ENCODE assay signal across 8 cellular contexts in genomic region chr1:85201340-85202091, GRCh38. TPM values are rescaled to one million over a fixed set of nuclear protein-coding genes. Genes with fewer than 3 reads are reported as not detected.
DNase-seq lines count a peak whose midpoint lies in the region; ATAC-seq, FAIRE-seq and TF ChIP-seq lines count a peak whose summit lies in the region.

No MANE protein-coding gene starts in this region.

- TF ChIP-seq CTCF in WI38 (IDR thresholded peaks at IDR 0.05; ENCODE audit: low read depth, low read length) (no peak), bronchial epithelial cell (IDR thresholded peaks at IDR 0.05; ENCODE audit: insufficient read depth, low read length, severe bottlenecking) (no peak)

- H3K36me3 ChIP-seq in bronchial epithelial cell (ENCODE audit: control insufficient read depth, insufficient read depth, low read length): no peaks in the 10 kb centered on the region

- H3K4me3 ChIP-seq in Jurkat, Clone E6-1 (ENCODE audit: low read length): peak overlapping the region; percentile 72
- H3K4me3 ChIP-seq in WI38 (ENCODE audit: low read depth, low read length): peak overlapping the region; percentile 84
- H3K4me3 ChIP-seq in bronchial epithelial cell (ENCODE audit: low read depth, low read length): peak overlapping the region; percentile 84

- H3K27me3 ChIP-seq in bronchial epithelial cell (ENCODE audit: control insufficient read depth, insufficient read depth, low read length): no peaks in the 10 kb centered on the region

- ATAC-seq in GM21737 (IDR thresholded peaks at IDR 0.05; ENCODE audit: unreplicated experiment): peak; percentile 49

- DNase-seq in EL (peak; percentile 82), bronchial epithelial cell (ENCODE audit: low read depth) (no peak), islet precursor cell (peak; percentile 94), cerebellar nuclear complex (lab: John Stamatoyannopoulos, UW) (no peak)
- peak; percentile 27 for DNase-seq in Jurkat, Clone E6-1 (ENCODE audit: low read depth, low spot score)
- DNase-seq in stimulated activated CD4-positive, alpha-beta T cell treated with anti-CD3 and anti-CD28 coated beads, Interleukin-12 subunit alpha, Interleukin-12 subunit beta, amount 100 ng/mL, for 48 hours (ENCODE audit: low read depth in 2 of 3, low spot score in 1 of 3): peak; percentile 16 to 42 (median 26)

- FAIRE-seq in bronchial epithelial cell (lab: Jason Lieb, UNC): no peak

RNA-seq across cellular contexts. Expression of gene SYDE2, which starts 0.7 kb away (rescaled TPM):
- polyA plus RNA-seq in Jurkat, Clone E6-1 (2012; ENCODE audit: insufficient read depth, insufficient read length): 0.96 TPM
- total RNA-seq in bronchial epithelial cell: 3.2 and 4.7 TPM in 2 replicates

RNA-seq across cellular contexts. Expression of gene C1orf52, which starts 57.9 kb away (rescaled TPM):
- 43.7 TPM for polyA plus RNA-seq in Jurkat, Clone E6-1 (2012; ENCODE audit: insufficient read depth, insufficient read length)
- total RNA-seq in bronchial epithelial cell: 11.1 and 12.5 TPM in 2 replicates

Comparison
In these comparisons a context has a peak if more than half of its experiments do, and no peak if none do; other contexts are left out.
1. DNase-seq: peak in EL (single experiment), Jurkat, Clone E6-1 (single experiment), islet precursor cell (single experiment) and stimulated activated CD4-positive, alpha-beta T cell treated with anti-CD3 and anti-CD28 coated beads, Interleukin-12 subunit alpha, Interleukin-12 subunit beta, amount 100 ng/mL, for 48 hours (3 of 3); none in bronchial epithelial cell (single experiment) and cerebellar nuclear complex (0 of 2).
2. Peak in every context shown above with its lines, with median percentiles within 50 percentile points of each other: H3K4me3 ChIP-seq.